Comparison of ENCODE assay signal across 8 cellular contexts in the genomic region with DNA sequence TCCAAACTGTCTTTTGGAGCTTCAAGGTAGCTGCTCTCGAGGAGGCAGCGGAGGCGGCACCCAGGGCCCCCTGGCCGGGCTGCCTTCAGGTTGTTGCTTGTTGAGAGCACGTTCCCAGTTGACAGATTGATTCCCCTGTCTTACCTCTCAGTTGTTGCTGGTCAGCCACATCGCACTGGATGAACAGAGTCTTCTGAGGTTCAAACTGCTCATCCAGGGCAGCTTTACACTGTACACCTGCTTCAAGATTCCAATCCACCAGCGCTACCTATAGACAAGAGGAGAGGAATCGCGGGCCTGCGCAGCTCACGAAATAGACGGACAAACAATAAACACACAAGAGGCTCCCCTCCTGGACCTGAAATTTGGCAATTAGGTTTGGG. TPM values are rescaled to one million over a fixed set of nuclear protein-coding genes. Genes with fewer than 3 reads are reported as not detected.
A peak's percentile ranks its signal among the peaks of the same experiment; 100 is the strongest.
DNase-seq lines count a peak whose midpoint lies in the region; ATAC-seq and TF ChIP-seq lines count a peak whose summit lies in the region.

No MANE protein-coding gene starts in this region.

- H3K27me3 ChIP-seq in hepatocyte (no peaks in the 10 kb centered on the region), skeletal muscle tissue (ENCODE audit: control insufficient read depth in 3 of 3, insufficient read depth in 3 of 3, low read length in 3 of 3) (peaks cover 0 to 5% (median 0%) of the 10 kb centered on the region in 3 donors)

- H3K4me1 Mint-ChIP-seq in IgD-negative memory B cell, result peaks cover 7 to 13% (median 7%) of the 10 kb centered on the region in 3 donors
- peaks cover 28% of the 10 kb centered on the region for H3K4me1 Mint-ChIP-seq in activated naive CD4-positive, alpha-beta T cell treated with anti-CD3 and anti-CD28 coated beads, Interleukin-2, amount 10 ng/mL, durations not matched to agents 7 days and 5 days

- 4% methylated on average over 11 of the region's 12 CpGs for WGBS in hepatocyte (ENCODE audit: low lambda C conversion rate, missing lambda C conversion rate)

- DNase-seq in activated naive CD4-positive, alpha-beta T cell treated with anti-CD3 and anti-CD28 coated beads, Interleukin-2, amount 10 ng/mL, durations not matched to agents 7 days and 5 days, result peak; percentile 29
- DNase-seq in hepatocyte (ENCODE audit: low spot score) (peak; percentile 60), middle frontal gyrus (ENCODE audit: extremely low spot score, low spot score) (no peak)
- no peak for DNase-seq in stimulated activated CD4-positive, alpha-beta T cell treated with anti-CD3 and anti-CD28 coated beads, Interleukin-4, amount 100 ng/mL, for 4 hours

- peaks cover 8% of the 10 kb centered on the region for H3K4me1 ChIP-seq in hepatocyte (ENCODE audit: insufficient read depth)
- H3K4me1 ChIP-seq in skeletal muscle tissue (ENCODE audit: control insufficient read depth in 3 of 3, insufficient read depth in 3 of 3, low read length in 3 of 3), result peaks cover 5 to 13% (median 10%) of the 10 kb centered on the region in 3 donors

- H3K9ac ChIP-seq in skeletal muscle tissue (ENCODE audit: low read depth in 1 of 3, low read length in 3 of 3), result peak overlapping the region in 2 of 3 donors; percentile 66 to 73

- CTCF ChIA-PET in activated naive CD4-positive, alpha-beta T cell treated with anti-CD3 and anti-CD28 coated beads, Interleukin-2, amount 10 ng/mL, durations not matched to agents 7 days and 5 days (lab: Charles Lee), result interaction anchor here (0.7 to 1.0 kb wide), 2 partner anchors 9 to 110 kb away, joined by 3 to 4 read pairs; no protein-coding TSS in a partner anchor

- no peaks in the 10 kb centered on the region for H3K9me3 ChIP-seq in hepatocyte (ENCODE audit: low read depth)
- H3K9me3 ChIP-seq in skeletal muscle tissue (ENCODE audit: control insufficient read depth in 3 of 3, low read length in 3 of 3), result no peaks in the 10 kb centered on the region

- H3K27me3 Mint-ChIP-seq in IgD-negative memory B cell, result peaks cover 39% of the 10 kb centered on the region
- peaks cover 29% of the 10 kb centered on the region for H3K27me3 Mint-ChIP-seq in activated naive CD4-positive, alpha-beta T cell treated with anti-CD3 and anti-CD28 coated beads, Interleukin-2, amount 10 ng/mL, durations not matched to agents 7 days and 5 days

- no peaks in the 10 kb centered on the region for H3K9me2 ChIP-seq in hepatocyte (replicated peaks; ENCODE audit: insufficient read depth)

- H3K4me3 ChIP-seq in GM08714 (ENCODE audit: low read length) (peak overlapping the region; percentile 59; the same call in 1 of the 2 replicates), hepatocyte (peak overlapping the region; percentile 57), skeletal muscle tissue (ENCODE audit: low read length in 3 of 3) (peak overlapping the region; percentile 58 to 75 (median 69))

- H2AFZ ChIP-seq in hepatocyte, result peak overlapping the region; percentile 71

- H3K79me2 ChIP-seq in hepatocyte, result peaks cover 6% of the 10 kb centered on the region

- no peaks in the 10 kb centered on the region for H3K36me3 Mint-ChIP-seq in IgD-negative memory B cell
- no peaks in the 10 kb centered on the region for H3K36me3 Mint-ChIP-seq in activated naive CD4-positive, alpha-beta T cell treated with anti-CD3 and anti-CD28 coated beads, Interleukin-2, amount 10 ng/mL, durations not matched to agents 7 days and 5 days

- peak overlapping the region; percentile 70 to 90 (median 84) for H3K4me3 Mint-ChIP-seq in IgD-negative memory B cell
- peak overlapping the region; percentile 71 for H3K4me3 Mint-ChIP-seq in activated naive CD4-positive, alpha-beta T cell treated with anti-CD3 and anti-CD28 coated beads, Interleukin-2, amount 10 ng/mL, durations not matched to agents 7 days and 5 days

- H3K27ac Mint-ChIP-seq in IgD-negative memory B cell, result no peak overlapping the region
- peak overlapping the region; percentile 88 for H3K27ac Mint-ChIP-seq in activated naive CD4-positive, alpha-beta T cell treated with anti-CD3 and anti-CD28 coated beads, Interleukin-2, amount 10 ng/mL, durations not matched to agents 7 days and 5 days

- H3K4me2 ChIP-seq in hepatocyte, result peak overlapping the region; percentile 84

- peak; percentile 23 for TF ChIP-seq CTCF in hepatocyte (IDR thresholded peaks at IDR 0.05; ENCODE audit: poor library complexity)

- H3K9me3 Mint-ChIP-seq in IgD-negative memory B cell, result no peaks in the 10 kb centered on the region
- no peaks in the 10 kb centered on the region for H3K9me3 Mint-ChIP-seq in activated naive CD4-positive, alpha-beta T cell treated with anti-CD3 and anti-CD28 coated beads, Interleukin-2, amount 10 ng/mL, durations not matched to agents 7 days and 5 days

- H3K36me3 ChIP-seq in hepatocyte (replicated peaks; ENCODE audit: insufficient read depth, low read depth) (no peaks in the 10 kb centered on the region), skeletal muscle tissue (ENCODE audit: control insufficient read depth in 3 of 3, insufficient read depth in 3 of 3, low read length in 3 of 3) (no peaks in the 10 kb centered on the region)

- ATAC-seq in GM21737 (IDR thresholded peaks at IDR 0.05; ENCODE audit: unreplicated experiment), result peak; percentile 14

- H3K27ac ChIP-seq in hepatocyte (peak overlapping the region; percentile 65), skeletal muscle tissue (ENCODE audit: low read depth, low read length) (no peak overlapping the region)

- no peaks in the 10 kb centered on the region for H4K20me1 ChIP-seq in hepatocyte (ENCODE audit: insufficient read depth, poor library complexity, severe bottlenecking)

RNA-seq across cellular contexts. Expression of a gene that starts 0.5 kb away (rescaled TPM):
- polyA plus RNA-seq in IgD-negative memory B cell, result 2.3 TPM
- total RNA-seq in hepatocyte, result 129 and 150 TPM in 2 replicates
- polyA plus RNA-seq in hepatocyte, result 57.4 and 76.9 TPM in 2 replicates
- 5.7 TPM for total RNA-seq in skeletal muscle tissue

Comparison
In these comparisons a context has a peak if more than half of its experiments do, and no peak if none do; other contexts are left out.
1. DNase-seq: peak in activated naive CD4-positive, alpha-beta T cell treated with anti-CD3 and anti-CD28 coated beads, Interleukin-2, amount 10 ng/mL, durations not matched to agents 7 days and 5 days (single experiment) and hepatocyte (single experiment); none in middle frontal gyrus (single experiment) and stimulated activated CD4-positive, alpha-beta T cell treated with anti-CD3 and anti-CD28 coated beads, Interleukin-4, amount 100 ng/mL, for 4 hours (0 of 2).
2. RNA of a gene that starts 0.5 kb away (total RNA-seq): 129 to 150 TPM in hepatocyte; 5.7 TPM in skeletal muscle tissue (single experiment); every median in the first group is over 10 times any median in the second.
3. Peak in every context shown above with its lines, with median percentiles within 50 percentile points of each other: H3K4me3 ChIP-seq.